In the genomic region with DNA sequence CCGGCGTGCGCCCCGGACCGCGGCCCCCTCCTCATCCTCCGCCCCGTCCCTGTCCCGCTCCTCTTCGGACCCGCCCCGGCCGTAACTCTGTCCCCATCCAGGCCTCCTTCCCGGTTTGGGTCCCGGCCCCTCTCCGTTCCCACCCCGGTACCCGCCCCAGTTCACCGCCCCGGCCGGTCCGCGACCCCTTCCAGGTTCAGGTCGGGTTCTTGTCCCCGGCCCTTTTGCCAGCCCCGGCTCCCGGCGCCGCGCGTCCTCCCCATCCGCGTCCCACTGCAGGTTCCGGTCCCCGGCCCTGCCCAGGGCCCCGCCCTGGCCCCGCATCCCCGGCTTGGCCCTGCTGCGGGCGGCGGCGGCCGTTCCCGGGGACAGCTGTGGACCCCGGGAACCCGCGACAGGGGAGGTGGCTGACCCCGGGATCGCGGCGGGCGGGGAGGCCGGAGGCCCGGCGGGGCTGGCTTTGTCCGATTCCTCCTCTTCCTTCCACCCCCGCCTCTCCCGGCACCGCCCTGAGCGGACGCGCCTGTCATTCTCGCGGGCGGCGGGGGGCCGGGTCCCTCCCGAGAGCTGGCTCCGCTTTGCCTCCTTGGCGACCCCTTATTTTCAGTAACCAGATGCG, we compare ENCODE assay signal across 8 cellular contexts. TPM values are rescaled to one million over a fixed set of nuclear protein-coding genes. Genes with fewer than 3 reads are reported as not detected.
DNase-seq lines count a peak whose midpoint lies in the region; ATAC-seq and TF ChIP-seq lines count a peak whose summit lies in the region.

No MANE protein-coding gene starts in this region.

- H3K27me3 Mint-ChIP-seq in chondrocyte (ENCODE audit: low read depth): no peaks in the 10 kb centered on the region

- peak overlapping the region; percentile 86 for H3K4me3 Mint-ChIP-seq in chondrocyte (ENCODE audit: unreplicated experiment)

- no peaks in the 10 kb centered on the region for H3K27me3 ChIP-seq in AG04450 (ENCODE audit: control insufficient read depth, insufficient read depth, low read length)
- no peaks in the 10 kb centered on the region for H3K27me3 ChIP-seq in left lung

- H3K9me3 ChIP-seq in AG04450 (ENCODE audit: control insufficient read depth, insufficient read depth, low read length) (peaks cover 3% of the 10 kb centered on the region; the same call in 1 of the 2 replicates), left lung (no peaks in the 10 kb centered on the region)

- H3K4me1 Mint-ChIP-seq in chondrocyte (ENCODE audit: low read depth): peaks cover 41% of the 10 kb centered on the region

- H3K27ac ChIP-seq in AG04450 (ENCODE audit: low read depth, low read length): peak overlapping the region; percentile 11
- H3K27ac ChIP-seq in left lung: peak overlapping the region; percentile 94 to 98

- POLR2A ChIA-PET in AG04450 (lab: Yijun Ruan, JAX): interaction anchor here (0.7 to 1.5 kb wide), 5 partner anchors 23 to 1313 kb away, joined by 3 to 7 read pairs (median 4); no protein-coding TSS in a partner anchor

- ATAC-seq in GM18520 (IDR thresholded peaks at IDR 0.05; ENCODE audit: unreplicated experiment) (peak; percentile 6), HG03196 (IDR thresholded peaks at IDR 0.05; ENCODE audit: unreplicated experiment) (peak; percentile 21), left lung (peak; percentile 35), GM18517 (IDR thresholded peaks at IDR 0.05; ENCODE audit: unreplicated experiment) (no peak)

- H3K4me3 ChIP-seq in AG04450 (ENCODE audit: low read depth, low read length) (peak overlapping the region; percentile 83), left lung (peak overlapping the region; percentile 87 to 100)

- H3K9me3 Mint-ChIP-seq in chondrocyte (ENCODE audit: low read depth): no peaks in the 10 kb centered on the region

- intact Hi-C loops in left lung (cut with DNase I): no loop called here

- CTCF ChIA-PET in AG04450 (lab: Charles Lee): interaction anchor here (0.6 kb wide), 1 partner anchor 58 kb away, joined by 3 read pairs; no protein-coding TSS in a partner anchor

- peaks cover 0 to 12% of the 10 kb centered on the region in 2 donors for H3K36me3 ChIP-seq in left lung

- TF ChIP-seq CTCF in AG04450 (IDR thresholded peaks at IDR 0.05; ENCODE audit: low read depth, low read length): no peak
- TF ChIP-seq CTCF in chondrocyte (IDR thresholded peaks at IDR 0.05): no peak
- no peak for TF ChIP-seq CTCF in left lung (IDR thresholded peaks at IDR 0.05)

- peaks cover 30 to 78% of the 10 kb centered on the region in 2 donors for H3K4me1 ChIP-seq in left lung

- H3K36me3 Mint-ChIP-seq in chondrocyte (ENCODE audit: low read depth): peaks cover 3% of the 10 kb centered on the region

- no peak for DNase-seq in AG04450 (ENCODE audit: low read depth, low spot score)
- peak; percentile 4 for DNase-seq in T-helper 22 cell (ENCODE audit: low read depth)
- DNase-seq in chondrocyte (ENCODE audit: low spot score): no peak
- DNase-seq in left lung: peak; percentile 71 to 91
- DNase-seq in stimulated activated CD4-positive, alpha-beta T cell treated with anti-CD3 and anti-CD28 coated beads, Interleukin-4, amount 100 ng/mL, for 4 hours: peak; percentile 7 to 45

- H3K27ac Mint-ChIP-seq in chondrocyte (ENCODE audit: unreplicated experiment): peak overlapping the region; percentile 88

RNA-seq across cellular contexts. Expression of a gene that starts 0.6 kb away (rescaled TPM):
- 126 and 160 TPM in 2 replicates for polyA plus RNA-seq in AG04450 (2011; rRNA removed)
- polyA minus RNA-seq in AG04450 (2011; rRNA and poly(A)+ RNA removed): 134 and 150 TPM in 2 replicates
- 188 to 226 TPM (median 190 TPM) in 3 replicates for total RNA-seq in chondrocyte
- total RNA-seq in left lung: 100 to 1,000 TPM; 152 to 167 TPM

Comparison
In these comparisons a context has a peak if more than half of its experiments do, and no peak if none do; other contexts are left out.
1. DNase-seq: peak in T-helper 22 cell (single experiment), left lung (2 of 2) and stimulated activated CD4-positive, alpha-beta T cell treated with anti-CD3 and anti-CD28 coated beads, Interleukin-4, amount 100 ng/mL, for 4 hours (2 of 2); none in AG04450 (single experiment) and chondrocyte (single experiment).